Comparison of ENCODE assay signal across 20 cellular contexts in the genomic region with DNA sequence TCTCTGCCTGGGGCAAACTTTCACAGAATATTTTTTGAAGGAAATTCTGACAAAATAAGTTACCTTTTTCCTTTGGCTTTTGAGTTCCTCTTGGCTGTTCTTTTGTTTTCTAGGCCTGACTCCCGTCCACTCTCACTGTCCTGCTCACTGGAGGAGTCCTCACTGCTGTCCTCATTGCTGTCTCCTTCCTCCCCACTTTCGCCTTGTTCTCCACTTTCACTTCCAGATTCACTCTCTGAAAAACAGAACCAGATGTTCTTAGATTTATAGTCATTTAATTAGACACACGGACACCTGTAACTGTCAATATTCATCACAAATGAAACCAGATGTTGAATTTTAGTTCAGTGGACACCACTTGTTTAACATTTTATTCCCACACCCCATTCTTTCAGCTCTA.
DNase-seq lines count a peak whose midpoint lies in the region; ATAC-seq, FAIRE-seq and TF ChIP-seq lines count a peak whose summit lies in the region.
"Had no signal": no experiment of that assay in that cellular context is flagged by ENCODE, and none has a peak within 500 bp of the region (broad histone marks: within the 10 kb centered on the region; RNA-seq: fewer than 3 reads in every experiment).

No MANE protein-coding gene starts in this region.

- RAD21 ChIA-PET in GM12878 (lab: Charles Lee; ENCODE audit: unreplicated experiment), result interaction anchor here (0.7 kb wide), 2 partner anchors 35 to 78 kb away, joined by 3 read pairs; no protein-coding TSS in a partner anchor

- H4K20me1 ChIP-seq in SK-N-SH (ENCODE audit: insufficient read depth), result no peaks in the 10 kb centered on the region
- no peaks in the 10 kb centered on the region for H4K20me1 ChIP-seq in GM12878 (ENCODE audit: control insufficient read depth, insufficient read depth)

- H3K4me1 ChIP-seq in SK-N-SH (ENCODE audit: control insufficient read depth in 1 of 2, insufficient read depth in 2 of 2, low read depth in 1 of 2, low read length in 1 of 2) (peaks cover 0 to 5% of the 10 kb centered on the region in 2 experiments; a peak in 2 of 4 replicates), GM12878 (ENCODE audit: control insufficient read depth, insufficient read depth, low read length) (peaks cover 31% of the 10 kb centered on the region; the same call in 1 of the 2 replicates)

- H3F3A ChIP-seq in SK-N-SH (replicated peaks; ENCODE audit: insufficient read depth), result no peaks in the 10 kb centered on the region

- H3K9ac ChIP-seq in SK-N-SH (no peak overlapping the region), GM12878 (ENCODE audit: control insufficient read depth, insufficient read depth, low read length) (no peak overlapping the region)
- H3K9ac ChIP-seq: KMS-11 had no signal

- WGBS in SK-N-SH (ENCODE audit: low lambda C conversion rate), result 84% methylated on average over 3 of the region's 3 CpGs
- 18% methylated on average over 3 of the region's 3 CpGs for WGBS in GM12878 (ENCODE audit: insufficient coverage, insufficient replicate concordance, low lambda C conversion rate, missing lambda C conversion rate)

- H3K4me3 Mint-ChIP-seq in stimulated activated naive B cell treated with anti-CD40 and anti-IgM and Interleukin-4, amounts not matched to agents 10 μg/mL and 1 μg/mL and 100 μg/mL, for 72 hours, result peak overlapping the region; percentile 78 to 79
- H3K4me3 Mint-ChIP-seq: brain had no signal

- H2AFZ ChIP-seq in SK-N-SH (ENCODE audit: low read depth) (no peak overlapping the region), GM12878 (ENCODE audit: control insufficient read depth, low read depth, low read length) (no peak overlapping the region; the same call in 1 of the 2 replicates)

- no TSS peak for BruUV-seq in GM12878 (replicated peaks; lab: Mats Ljungman, UMichigan)

- TF ChIP-seq POLR2A in GM12878 (IDR thresholded peaks at IDR 0.05; ENCODE audit: low read depth, low read length), result no peak

- no peak for TF ChIP-seq RAD21 in SK-N-SH (IDR thresholded peaks at IDR 0.05; ENCODE audit: low read length)
- no peak for TF ChIP-seq RAD21 in GM12878 (IDR thresholded peaks at IDR 0.05; ENCODE audit: insufficient read depth, low read depth, low read length)

- no peaks in the 10 kb centered on the region for H3K27me3 Mint-ChIP-seq in stimulated activated naive B cell treated with anti-CD40 and anti-IgM and Interleukin-4, amounts not matched to agents 10 μg/mL and 1 μg/mL and 100 μg/mL, for 72 hours
- H3K27me3 Mint-ChIP-seq: T-cell had no signal

- peak; percentile 81 for FAIRE-seq in GM12878 (lab: Jason Lieb, UNC)

- no peaks in the 10 kb centered on the region for H3K9me2 ChIP-seq in SK-N-SH

- POLR2A ChIA-PET in SK-N-SH (lab: Yijun Ruan, JAX) (no interaction called here), GM12878 (lab: Charles Lee) (interaction anchor here (0.6 to 1.2 kb wide), 2 partner anchors 11 to 24 kb away, joined by 3 read pairs; no protein-coding TSS in a partner anchor)

- no peak overlapping the region for H3K4me3 ChIP-seq in SK-N-SH (ENCODE audit: low read depth in 2 of 2, low read length in 1 of 2)
- H3K4me3 ChIP-seq in GM12878, result peak overlapping the region; percentile 22; the same call in 1 of the 2 replicates

- H3K27me3 ChIP-seq in SK-N-SH (ENCODE audit: insufficient read depth) (no peaks in the 10 kb centered on the region), GM12878 (replicated peaks in 1 of 2; ENCODE audit: control insufficient read depth in 2 of 2, insufficient read depth in 2 of 2, low read length in 1 of 2) (no peaks in the 10 kb centered on the region)

- SMC1A ChIA-PET in GM12878 (lab: Charles Lee; ENCODE audit: uncharacterized antibody, unreplicated experiment), result interaction anchor here (1.3 to 3.4 kb wide), 3 partner anchors 11 to 52 kb away, joined by 4 to 11 read pairs (median 10); no protein-coding TSS in a partner anchor

- intact Hi-C loops in GM12878 (cut with micrococcal nuclease; ENCODE audit: unreplicated experiment), result no loop called here

- no peak overlapping the region for H3K27ac ChIP-seq in SK-N-SH (ENCODE audit: low read depth in 2 of 2, low read length in 1 of 2)
- H3K27ac ChIP-seq in GM12878 (ENCODE audit: control insufficient read depth, insufficient read depth), result peak overlapping the region; percentile 40; the same call in 1 of the 2 replicates
- H3K27ac ChIP-seq: KMS-11 had no signal

- H3K4me2 ChIP-seq in SK-N-SH (no peak overlapping the region), GM12878 (ENCODE audit: control insufficient read depth, insufficient read depth) (peak overlapping the region; percentile 57; the same call in 1 of the 2 replicates)
- H3K4me2 ChIP-seq: KMS-11 had no signal

- TF ChIP-seq CTCF in SK-N-SH (IDR thresholded peaks at IDR 0.05) (no peak), GM12878 (IDR thresholded peaks at IDR 0.05 in 2 of 3, conservative IDR thresholded peaks at IDR 0.05 in 1 of 3; ENCODE audit: control insufficient read depth in 2 of 3, extremely low read depth in 1 of 3, insufficient read depth in 1 of 3, low read depth in 3 of 3, low read length in 3 of 3) (no peak)

- H3K79me2 ChIP-seq in SK-N-SH (ENCODE audit: insufficient read depth), result no peaks in the 10 kb centered on the region
- no peaks in the 10 kb centered on the region for H3K79me2 ChIP-seq in GM12878 (ENCODE audit: control insufficient read depth, insufficient read depth, low read length)

- H3K9me3 ChIP-seq in SK-N-SH (no peaks in the 10 kb centered on the region), GM12878 (replicated peaks; ENCODE audit: control insufficient read depth, insufficient read depth, low read length) (no peaks in the 10 kb centered on the region; the same call in 2 of the 3 replicates)

- peaks cover 16 to 18% of the 10 kb centered on the region in 2 donors for H3K36me3 Mint-ChIP-seq in stimulated activated naive B cell treated with anti-CD40 and anti-IgM and Interleukin-4, amounts not matched to agents 10 μg/mL and 1 μg/mL and 100 μg/mL, for 72 hours

- no peak; a peak in 1 of 4 replicates for TF ChIP-seq EP300 in SK-N-SH (IDR thresholded peaks at IDR 0.05; ENCODE audit: borderline replicate concordance in 1 of 2, low read depth in 1 of 2, low read length in 1 of 2)
- TF ChIP-seq EP300 in GM12878 (IDR thresholded peaks at IDR 0.05; ENCODE audit: borderline replicate concordance in 1 of 2, control insufficient read depth in 1 of 2, low read depth in 2 of 2, low read length in 2 of 2), result no peak

- H3K36me3 ChIP-seq in SK-N-SH (replicated peaks in 1 of 2; ENCODE audit: control insufficient read depth in 1 of 2, insufficient read depth in 2 of 2, low read length in 1 of 2) (peaks cover 42 to 57% of the 10 kb centered on the region in 2 experiments), GM12878 (ENCODE audit: control insufficient read depth in 2 of 2, insufficient read depth in 2 of 2, low read length in 1 of 2) (0 out of 4 replicates have a peak, but pooled peaks cover 0 to 1% of the 10 kb centered on the region in 2 experiments)

- CTCF ChIA-PET in SK-N-SH (lab: Yijun Ruan, JAX) (interaction anchor here (0.8 to 1.3 kb wide), 2 partner anchors 22 to 49 kb away, joined by 3 read pairs; no protein-coding TSS in a partner anchor), GM12878 (lab: Yijun Ruan, JAX) (interaction anchor here (1.0 to 2.2 kb wide), 6 partner anchors 14 to 1123 kb away, joined by 3 to 8 read pairs (median 3); no protein-coding TSS in a partner anchor)

- DNase-seq in SK-N-SH (peak; percentile 9), MV-4-11 (lab: John Stamatoyannopoulos, UW) (peak; percentile 64), GM12878 (ENCODE audit: low read depth, low spot score) (no peak), NCI-H1417 (lab: John Stamatoyannopoulos, UW) (no peak)
- DNase-seq in stimulated activated naive B cell treated with anti-CD40 and anti-IgM and Interleukin-4, amounts not matched to agents 10 μg/mL and 1 μg/mL and 100 μg/mL, for 72 hours, result peak; percentile 13
- no peak for DNase-seq in stimulated activated CD4-positive, alpha-beta T cell treated with anti-CD3 and anti-CD28 coated beads, Interleukin-2, amount 100 ng/mL, for 48 hours
- DNase-seq: 8988T; activated naive CD4-positive, alpha-beta T cell; dermis blood vessel endothelial cell; DMS79 treated with DMSO at 0.1 percent for 48 hours; islet precursor cell; NCI-H146; stimulated activated CD4-positive, alpha-beta T cell treated with anti-CD3 and anti-CD28 coated beads, Interleukin-4, amount 100 ng/mL, for 24 hours; T-cell; trophoblast cell had no signal

- H3K9me3 Mint-ChIP-seq in stimulated activated naive B cell treated with anti-CD40 and anti-IgM and Interleukin-4, amounts not matched to agents 10 μg/mL and 1 μg/mL and 100 μg/mL, for 72 hours, result no peaks in the 10 kb centered on the region
- H3K9me3 Mint-ChIP-seq: T-cell had no signal

- ATAC-seq in SK-N-SH treated with all-trans-retinoic acid at 6 μM for 48 hours, result no peak
- peak; percentile 69 for ATAC-seq in GM12878
- ATAC-seq in stimulated activated naive B cell treated with anti-CD40 and anti-IgM and Interleukin-4, amounts not matched to agents 10 μg/mL and 1 μg/mL and 100 μg/mL, for 72 hours (replicated peaks), result peak; percentile 65 to 69
- ATAC-seq in GM21717 (IDR thresholded peaks at IDR 0.05; ENCODE audit: unreplicated experiment), result no peak
- ATAC-seq: sciatic nerve, T-cell had no signal

- H3K4me1 Mint-ChIP-seq in stimulated activated naive B cell treated with anti-CD40 and anti-IgM and Interleukin-4, amounts not matched to agents 10 μg/mL and 1 μg/mL and 100 μg/mL, for 72 hours, result peaks cover 20 to 49% of the 10 kb centered on the region in 2 donors

- in situ Hi-C loops in GM12878 (cut with MboI), result no loop called here

- peak overlapping the region; percentile 73 for H3K27ac Mint-ChIP-seq in stimulated activated naive B cell treated with anti-CD40 and anti-IgM and Interleukin-4, amounts not matched to agents 10 μg/mL and 1 μg/mL and 100 μg/mL, for 72 hours
- H3K27ac Mint-ChIP-seq: brain, T-cell had no signal

TF ChIP-seq in GM12878, 131 proteins besides CTCF, POLR2A, EP300 and RAD21 (continues in another document):
- TF ChIP-seq NFXL1 (IDR thresholded peaks at IDR 0.05; ENCODE audit: borderline replicate concordance) (peak; percentile 97), RELB (IDR thresholded peaks at IDR 0.05; ENCODE audit: low read depth) (0 out of 2 replicates have a peak, but pooled peaks have one; percentile 17), EED (IDR thresholded peaks at IDR 0.05; ENCODE audit: low read depth) (peak; percentile 33; the same call in 1 of the 2 replicates), RB1 (IDR thresholded peaks at IDR 0.05; ENCODE audit: borderline replicate concordance) (no peak)

Comparison
In these comparisons a context has a peak if more than half of its experiments do, and no peak if none do; other contexts are left out.
1. DNase-seq: peak in SK-N-SH (single experiment), MV-4-11 (single experiment) and stimulated activated naive B cell treated with anti-CD40 and anti-IgM and Interleukin-4, amounts not matched to agents 10 μg/mL and 1 μg/mL and 100 μg/mL, for 72 hours (single experiment); none in GM12878 (single experiment), stimulated activated CD4-positive, alpha-beta T cell treated with anti-CD3 and anti-CD28 coated beads, Interleukin-2, amount 100 ng/mL, for 48 hours (0 of 2) and NCI-H1417 (0 of 3).
2. ATAC-seq: peak in GM12878 (single experiment) and stimulated activated naive B cell treated with anti-CD40 and anti-IgM and Interleukin-4, amounts not matched to agents 10 μg/mL and 1 μg/mL and 100 μg/mL, for 72 hours (2 of 2); none in SK-N-SH treated with all-trans-retinoic acid at 6 μM for 48 hours (single experiment) and GM21717 (single experiment).
3. Of the 26 proteins assayed by ChIP-seq in both GM12878 and SK-N-SH: peak only in GM12878: TCF12; only in SK-N-SH: none; in both: none; in neither: 25.